In the genomic region with DNA sequence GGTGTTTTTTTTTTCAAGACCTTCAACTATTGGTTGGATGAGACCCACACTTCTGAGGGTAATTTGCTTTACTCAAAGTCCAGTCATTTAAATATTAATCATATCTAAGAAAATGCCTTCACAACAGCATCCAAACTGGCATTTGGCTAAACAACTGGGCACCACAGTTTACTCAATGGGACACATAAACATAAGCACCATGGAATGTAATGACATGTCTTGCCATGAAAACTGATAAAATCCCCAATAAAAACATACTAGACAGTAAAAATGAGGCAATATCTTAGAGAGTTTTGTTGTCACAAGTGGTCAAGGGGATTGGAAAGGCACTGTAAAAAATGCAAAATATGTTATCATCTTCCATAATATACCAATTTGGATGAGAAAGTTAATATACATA, we compare ENCODE assay signal across 24 cellular contexts.
"Had no signal": no experiment of that assay in that cellular context is flagged by ENCODE, and none has a peak within 500 bp of the region (broad histone marks: within the 10 kb centered on the region; RNA-seq: fewer than 3 reads in every experiment).

No MANE protein-coding gene starts in this region.

- H3K27me3 Mint-ChIP-seq: effector memory CD8-positive, alpha-beta T cell; memory B cell; naive B cell had no signal

- H3K4me3 ChIP-seq: esophagus muscularis mucosa, gastroesophageal sphincter, left ventricle myocardium inferior, lower lobe of right lung, psoas muscle, right lobe of liver, skin epidermis, stomach, thoracic aorta had no signal

- H3K27ac ChIP-seq: epithelial cell of prostate, gastroesophageal sphincter, left ventricle myocardium inferior, lower lobe of right lung, psoas muscle, right lobe of liver, skin epidermis, stomach, thoracic aorta had no signal

- ATAC-seq: effector memory CD8-positive, alpha-beta T cell; gastroesophageal sphincter; left cardiac atrium; lower lobe of right lung; psoas muscle; right lobe of liver had no signal

- H3K27me3 ChIP-seq: esophagus muscularis mucosa, gastroesophageal sphincter, right lobe of liver, stomach had no signal

- H3K9me3 Mint-ChIP-seq: effector memory CD8-positive, alpha-beta T cell; memory B cell had no signal

- H3K36me3 ChIP-seq: esophagus muscularis mucosa, gastroesophageal sphincter, left ventricle myocardium inferior, lower lobe of right lung, right lobe of liver, stomach, thoracic aorta had no signal

- H3K36me3 Mint-ChIP-seq: memory B cell, naive B cell had no signal

- H3K4me1 ChIP-seq: lower lobe of right lung, psoas muscle, right lobe of liver, stomach had no signal

- H3K27ac Mint-ChIP-seq: effector memory CD8-positive, alpha-beta T cell; memory B cell; naive B cell; nephron had no signal

- H3K9me3 ChIP-seq: esophagus muscularis mucosa, gastroesophageal sphincter, left ventricle myocardium inferior, lower lobe of right lung, psoas muscle, right lobe of liver, stomach, thoracic aorta had no signal

- H3K4me1 Mint-ChIP-seq: memory B cell, naive B cell had no signal

- DNase-seq: effector memory CD8-positive, alpha-beta T cell; foreskin fibroblast; glutamatergic neuron; kidney; left cardiac atrium; left ventricle myocardium inferior; lower lobe of right lung; midbrain; naive B cell; occipital lobe; psoas muscle; retina; right lobe of liver; stimulated activated CD4-positive, alpha-beta T cell treated with anti-CD3 and anti-CD28 coated beads, Interleukin-12 subunit alpha, Interleukin-12 subunit beta, amount 100 ng/mL, for 4 hours; stimulated activated naive CD4-positive, alpha-beta T cell; stomach; substantia nigra had no signal

- H3K4me3 Mint-ChIP-seq: effector memory CD8-positive, alpha-beta T cell; memory B cell; naive B cell; nephron had no signal
